ENCODE assay signal across 15 cellular contexts in the genomic region with DNA sequence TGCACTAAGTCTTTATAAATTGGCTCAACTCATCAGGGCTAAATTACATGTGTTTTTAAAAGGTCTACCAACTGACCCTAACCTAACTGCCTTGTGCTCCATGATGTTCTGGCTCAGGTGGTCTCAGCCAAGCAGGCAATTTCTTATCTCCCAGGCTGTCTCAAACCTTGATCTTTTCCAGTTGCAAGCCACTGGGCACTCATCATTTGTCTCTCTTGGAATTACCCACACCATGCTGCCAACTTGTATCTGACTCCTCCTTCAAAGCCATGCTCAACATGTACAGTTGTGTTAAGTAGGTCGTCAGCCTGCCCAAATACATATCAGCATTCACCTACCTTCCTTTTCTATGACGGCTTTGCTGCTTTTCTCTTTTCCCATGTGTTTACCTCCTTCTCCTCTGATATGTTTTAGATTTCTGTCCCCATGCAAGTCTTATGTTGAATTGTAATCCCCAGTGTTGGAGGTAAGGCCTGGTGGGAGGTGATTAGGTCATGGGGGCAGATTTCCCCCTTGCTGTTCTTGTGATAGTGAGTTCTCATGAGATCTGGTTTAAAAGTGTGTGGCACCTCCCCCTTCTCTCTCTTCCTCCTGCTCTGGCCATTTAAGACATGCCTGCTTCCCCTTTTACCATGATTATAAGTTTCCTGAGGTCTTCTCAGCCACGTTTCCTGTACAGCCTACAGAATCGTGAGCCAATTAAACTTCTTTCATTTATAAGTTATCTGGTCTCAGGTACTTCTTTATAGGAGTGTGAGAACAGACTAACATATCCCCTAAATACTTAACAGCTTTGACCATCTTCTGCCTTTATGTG.
DNase-seq lines count a peak whose midpoint lies in the region; ATAC-seq and FAIRE-seq lines count a peak whose summit lies in the region.
"Had no signal": no experiment of that assay in that cellular context is flagged by ENCODE, and none has a peak within 500 bp of the region (broad histone marks: within the 10 kb centered on the region; RNA-seq: fewer than 3 reads in every experiment).

No MANE protein-coding gene starts in this region.

- DNase-seq in NCI-H82 (lab: John Stamatoyannopoulos, UW) (peak; percentile 28), NCI-H82 treated with DMSO at 0.1 percent for 48 hours (lab: John Stamatoyannopoulos, UW; ENCODE audit: unreplicated experiment) (no peak), NOMO-1 treated with DMSO at 0.1 percent for 48 hours (lab: John Stamatoyannopoulos, UW; ENCODE audit: unreplicated experiment) (peak; percentile 55), frontal cortex (ENCODE audit: low spot score in 2 of 2) (no peak), NCI-H2029 treated with DMSO at 0.1 percent for 48 hours (lab: John Stamatoyannopoulos, UW) (no peak)
- no peak for DNase-seq in stimulated activated effector memory CD8-positive, alpha-beta T cell treated with anti-CD3 and anti-CD28 coated beads, Interleukin-12 subunit alpha, Interleukin-12 subunit beta, amount 100 ng/mL, for 72 hours (ENCODE audit: low spot score in 2 of 2)
- no peak for DNase-seq in activated T-helper 1 cell treated with anti-CD3 and anti-CD28 coated beads, Interleukin-12 subunit alpha, Interleukin-12 subunit beta, Interleukin-2, Interleukin-4 antibody, amounts not matched to agents 30 ng/mL and 10 ng/mL and 1 ng/mL, durations not matched to agents 14 hours and 24 hours and 36 hours (ENCODE audit: low spot score)
- DNase-seq: CD8-positive, alpha-beta memory T cell; KG1; NCI-H187 treated with DMSO at 0.1 percent for 48 hours; ovary; stomach had no signal

- H3K27me3 Mint-ChIP-seq in activated T-helper 1 cell treated with anti-CD3 and anti-CD28 coated beads, Interleukin-12 subunit alpha, Interleukin-12 subunit beta, Interleukin-2, Interleukin-4 antibody, amounts not matched to agents 30 ng/mL and 10 ng/mL and 1 ng/mL, durations not matched to agents 14 hours and 24 hours and 36 hours (ENCODE audit: insufficient read depth) = peaks cover 5% of the 10 kb centered on the region

- FAIRE-seq in frontal cortex (lab: Jason Lieb, UNC) = no peak
- FAIRE-seq: endothelial cell of umbilical vein had no signal

- intact Hi-C loops in activated T-helper 1 cell treated with anti-CD3 and anti-CD28 coated beads, Interleukin-12 subunit alpha, Interleukin-12 subunit beta, Interleukin-2, Interleukin-4 antibody, amounts not matched to agents 30 ng/mL and 10 ng/mL and 1 ng/mL, durations not matched to agents 14 hours and 24 hours and 36 hours (cut with micrococcal nuclease) = no loop called here

- H3K4me1 Mint-ChIP-seq in stimulated activated effector memory CD8-positive, alpha-beta T cell treated with anti-CD3 and anti-CD28 coated beads, Interleukin-12 subunit alpha, Interleukin-12 subunit beta, amount 100 ng/mL, for 72 hours = no peaks in the 10 kb centered on the region
- H3K4me1 Mint-ChIP-seq in activated T-helper 1 cell treated with anti-CD3 and anti-CD28 coated beads, Interleukin-12 subunit alpha, Interleukin-12 subunit beta, Interleukin-2, Interleukin-4 antibody, amounts not matched to agents 30 ng/mL and 10 ng/mL and 1 ng/mL, durations not matched to agents 14 hours and 24 hours and 36 hours (ENCODE audit: low read depth) = no peaks in the 10 kb centered on the region
- H3K4me1 Mint-ChIP-seq: CD8-positive, alpha-beta memory T cell had no signal

- H3K4me3 Mint-ChIP-seq in stimulated activated effector memory CD8-positive, alpha-beta T cell treated with anti-CD3 and anti-CD28 coated beads, Interleukin-12 subunit alpha, Interleukin-12 subunit beta, amount 100 ng/mL, for 72 hours = no peak overlapping the region
- no peak overlapping the region for H3K4me3 Mint-ChIP-seq in activated T-helper 1 cell treated with anti-CD3 and anti-CD28 coated beads, Interleukin-12 subunit alpha, Interleukin-12 subunit beta, Interleukin-2, Interleukin-4 antibody, amounts not matched to agents 30 ng/mL and 10 ng/mL and 1 ng/mL, durations not matched to agents 14 hours and 24 hours and 36 hours
- H3K4me3 Mint-ChIP-seq: CD8-positive, alpha-beta memory T cell had no signal

- H3K9me3 Mint-ChIP-seq in stimulated activated effector memory CD8-positive, alpha-beta T cell treated with anti-CD3 and anti-CD28 coated beads, Interleukin-12 subunit alpha, Interleukin-12 subunit beta, amount 100 ng/mL, for 72 hours = no peaks in the 10 kb centered on the region
- no peaks in the 10 kb centered on the region for H3K9me3 Mint-ChIP-seq in activated T-helper 1 cell treated with anti-CD3 and anti-CD28 coated beads, Interleukin-12 subunit alpha, Interleukin-12 subunit beta, Interleukin-2, Interleukin-4 antibody, amounts not matched to agents 30 ng/mL and 10 ng/mL and 1 ng/mL, durations not matched to agents 14 hours and 24 hours and 36 hours
- H3K9me3 Mint-ChIP-seq: CD8-positive, alpha-beta memory T cell had no signal

- H3K36me3 Mint-ChIP-seq in stimulated activated effector memory CD8-positive, alpha-beta T cell treated with anti-CD3 and anti-CD28 coated beads, Interleukin-12 subunit alpha, Interleukin-12 subunit beta, amount 100 ng/mL, for 72 hours = no peaks in the 10 kb centered on the region
- no peaks in the 10 kb centered on the region for H3K36me3 Mint-ChIP-seq in activated T-helper 1 cell treated with anti-CD3 and anti-CD28 coated beads, Interleukin-12 subunit alpha, Interleukin-12 subunit beta, Interleukin-2, Interleukin-4 antibody, amounts not matched to agents 30 ng/mL and 10 ng/mL and 1 ng/mL, durations not matched to agents 14 hours and 24 hours and 36 hours (ENCODE audit: low read depth)

- H3K27ac Mint-ChIP-seq in stimulated activated effector memory CD8-positive, alpha-beta T cell treated with anti-CD3 and anti-CD28 coated beads, Interleukin-12 subunit alpha, Interleukin-12 subunit beta, amount 100 ng/mL, for 72 hours = peak overlapping the region; percentile 1
- H3K27ac Mint-ChIP-seq in activated T-helper 1 cell treated with anti-CD3 and anti-CD28 coated beads, Interleukin-12 subunit alpha, Interleukin-12 subunit beta, Interleukin-2, Interleukin-4 antibody, amounts not matched to agents 30 ng/mL and 10 ng/mL and 1 ng/mL, durations not matched to agents 14 hours and 24 hours and 36 hours = no peak overlapping the region

- ATAC-seq in HG02798 (IDR thresholded peaks at IDR 0.05; ENCODE audit: poor library complexity, unreplicated experiment) = peak; percentile 51
- ATAC-seq in stimulated activated effector memory CD8-positive, alpha-beta T cell treated with anti-CD3 and anti-CD28 coated beads, Interleukin-12 subunit alpha, Interleukin-12 subunit beta, amount 100 ng/mL, for 72 hours = no peak
- ATAC-seq: gastroesophageal sphincter had no signal

Comparison
In these comparisons a context has a peak if more than half of its experiments do, and no peak if none do; other contexts are left out.
1. DNase-seq: peak in NCI-H82 (single experiment) and NOMO-1 treated with DMSO at 0.1 percent for 48 hours (single experiment); none in NCI-H82 treated with DMSO at 0.1 percent for 48 hours (single experiment), stimulated activated effector memory CD8-positive, alpha-beta T cell treated with anti-CD3 and anti-CD28 coated beads, Interleukin-12 subunit alpha, Interleukin-12 subunit beta, amount 100 ng/mL, for 72 hours (0 of 2), activated T-helper 1 cell treated with anti-CD3 and anti-CD28 coated beads, Interleukin-12 subunit alpha, Interleukin-12 subunit beta, Interleukin-2, Interleukin-4 antibody, amounts not matched to agents 30 ng/mL and 10 ng/mL and 1 ng/mL, durations not matched to agents 14 hours and 24 hours and 36 hours (single experiment), frontal cortex (0 of 2) and NCI-H2029 treated with DMSO at 0.1 percent for 48 hours (single experiment).